ENCODE assay signal across 13 cellular contexts in genomic region chr11:7585816-7586215, GRCh38.
"Had no signal": no experiment of that assay in that cellular context is flagged by ENCODE, and none has a peak within 500 bp of the region (broad histone marks: within the 10 kb centered on the region; RNA-seq: fewer than 3 reads in every experiment).

No MANE protein-coding gene starts in this region.

- H3K27me3 Mint-ChIP-seq: activated naive CD8-positive, alpha-beta T cell treated with anti-CD3 and anti-CD28 coated beads, Interleukin-2, amount 10 ng/mL, durations not matched to agents 7 days and 5 days had no signal

- H3K36me3 ChIP-seq: gastroesophageal sphincter, left lung, right lobe of liver, stomach had no signal

- DNase-seq: activated CD4-positive, CD25-positive, alpha-beta regulatory T cell treated with anti-CD3 and anti-CD28 coated beads, Interleukin-2, amount 50 U/mL, for 72 hours; activated naive CD4-positive, alpha-beta T cell; activated naive CD8-positive, alpha-beta T cell treated with anti-CD3 and anti-CD28 coated beads, Interleukin-2, amount 10 ng/mL, durations not matched to agents 7 days and 5 days; aorta; endodermal cell; islet precursor cell; left lung; right lobe of liver; stomach; T-helper 1 cell; T1000 had no signal

- H3K27ac Mint-ChIP-seq: activated naive CD8-positive, alpha-beta T cell treated with anti-CD3 and anti-CD28 coated beads, Interleukin-2, amount 10 ng/mL, durations not matched to agents 7 days and 5 days; endodermal cell; nephron had no signal

- H3K4me3 Mint-ChIP-seq: activated naive CD8-positive, alpha-beta T cell treated with anti-CD3 and anti-CD28 coated beads, Interleukin-2, amount 10 ng/mL, durations not matched to agents 7 days and 5 days; endodermal cell; nephron had no signal

- H3K9me3 Mint-ChIP-seq: activated naive CD8-positive, alpha-beta T cell treated with anti-CD3 and anti-CD28 coated beads, Interleukin-2, amount 10 ng/mL, durations not matched to agents 7 days and 5 days; endodermal cell; nephron had no signal

- ATAC-seq: gastroesophageal sphincter, left lung, right lobe of liver had no signal

- H3K27ac ChIP-seq: left lung, right lobe of liver, stomach had no signal

- H3K4me1 Mint-ChIP-seq: activated naive CD8-positive, alpha-beta T cell treated with anti-CD3 and anti-CD28 coated beads, Interleukin-2, amount 10 ng/mL, durations not matched to agents 7 days and 5 days had no signal

- H3K9me3 ChIP-seq: gastroesophageal sphincter, left lung, right lobe of liver, stomach had no signal

- H3K27me3 ChIP-seq: gastroesophageal sphincter, left lung, right lobe of liver, stomach had no signal

- H3K4me3 ChIP-seq: gastroesophageal sphincter, left lung, right lobe of liver, stomach had no signal
